Comparison of ENCODE assay signal across 16 cellular contexts in the genomic region with DNA sequence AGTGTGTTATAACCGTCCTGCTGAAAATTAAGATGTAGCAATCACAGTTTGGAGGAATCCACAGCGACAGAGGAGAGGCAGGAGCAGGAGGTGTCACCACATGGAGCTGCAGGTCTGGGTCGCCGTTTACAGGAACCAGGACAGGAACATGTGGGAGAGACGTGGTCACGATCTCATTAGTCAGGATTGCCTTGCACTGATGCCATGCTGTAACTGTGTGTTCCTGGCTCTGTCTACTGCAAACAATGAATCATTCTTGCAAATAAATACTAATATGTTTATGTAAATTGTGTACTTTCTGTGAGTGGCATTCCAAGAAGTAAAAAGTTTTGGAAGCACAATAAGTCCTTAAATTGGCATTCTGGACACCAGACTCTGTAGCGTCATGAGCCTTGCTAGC.
A peak's percentile ranks its signal among the peaks of the same experiment; 100 is the strongest.
DNase-seq lines count a peak whose midpoint lies in the region; ATAC-seq, FAIRE-seq and TF ChIP-seq lines count a peak whose summit lies in the region.
"Had no signal": no experiment of that assay in that cellular context is flagged by ENCODE, and none has a peak within 500 bp of the region (broad histone marks: within the 10 kb centered on the region; RNA-seq: fewer than 3 reads in every experiment).

No MANE protein-coding gene starts in this region.

- no peaks in the 10 kb centered on the region for H3K79me1 ChIP-seq in mesenchymal stem cell (replicated peaks; ENCODE audit: low read length, poor library complexity, severe bottlenecking)

- TF ChIP-seq RAD21 in GM12878 (IDR thresholded peaks at IDR 0.05; ENCODE audit: insufficient read depth, low read depth, low read length), result no peak

- H3K9me2 ChIP-seq in GM23248 (ENCODE audit: insufficient read depth), result no peaks in the 10 kb centered on the region

- H3K4me1 ChIP-seq in GM23248 (ENCODE audit: insufficient read depth) (no peaks in the 10 kb centered on the region), GM12878 (ENCODE audit: control insufficient read depth, insufficient read depth, low read length) (peaks cover 22% of the 10 kb centered on the region), mesenchymal stem cell (ENCODE audit: control insufficient read depth, insufficient read depth, low read depth, low read length) (no peaks in the 10 kb centered on the region)
- H3K4me1 ChIP-seq: pancreas had no signal

- FAIRE-seq in GM12878 (lab: Jason Lieb, UNC), result no peak
- FAIRE-seq: pancreas had no signal

- H2BK15ac ChIP-seq in mesenchymal stem cell (ENCODE audit: low read depth, poor library complexity, severe bottlenecking), result no peak overlapping the region

- no peak overlapping the region for H3K18ac ChIP-seq in mesenchymal stem cell (ENCODE audit: low read depth in 1 of 2, low read length in 2 of 2)

- peak overlapping the region; percentile 53 for H3K27ac ChIP-seq in C4-2B
- no peak overlapping the region for H3K27ac ChIP-seq in GM23248
- H3K27ac ChIP-seq in GM12878 (ENCODE audit: control insufficient read depth, insufficient read depth), result no peak overlapping the region
- no peak overlapping the region for H3K27ac ChIP-seq in mesenchymal stem cell (ENCODE audit: low read length, poor library complexity, severe bottlenecking)
- H3K27ac ChIP-seq: KMS-11, pancreas had no signal

- H3K4me3 ChIP-seq in GM23248 (no peak overlapping the region), GM12878 (no peak overlapping the region), mesenchymal stem cell (ENCODE audit: insufficient read depth in 1 of 2, low read depth in 1 of 2, low read length in 2 of 2) (no peak overlapping the region)
- H3K4me3 ChIP-seq: pancreas had no signal

- no peak overlapping the region for H2BK12ac ChIP-seq in mesenchymal stem cell (ENCODE audit: low read length in 2 of 2)

- ATAC-seq in GM12878, result no peak
- ATAC-seq: HCT116, pancreas had no signal

- intact Hi-C loops in GM12878 (cut with micrococcal nuclease; ENCODE audit: unreplicated experiment), result no loop called here

- H3K36me3 ChIP-seq in GM23248 (ENCODE audit: low read depth), result no peaks in the 10 kb centered on the region
- peaks cover 4 to 7% of the 10 kb centered on the region in 2 experiments for H3K36me3 ChIP-seq in GM12878 (ENCODE audit: control insufficient read depth in 2 of 2, insufficient read depth in 2 of 2, low read length in 1 of 2)
- H3K36me3 ChIP-seq in mesenchymal stem cell (ENCODE audit: control insufficient read depth in 1 of 2, insufficient read depth in 2 of 2, low read depth in 1 of 2, low read length in 2 of 2), result peaks cover 0 to 8% of the 10 kb centered on the region in 2 experiments
- H3K36me3 ChIP-seq: pancreas had no signal

- H2AFZ ChIP-seq in GM23248, result no peak overlapping the region
- H2AFZ ChIP-seq in GM12878 (ENCODE audit: control insufficient read depth, low read depth, low read length), result no peak overlapping the region
- H2AFZ ChIP-seq in mesenchymal stem cell (ENCODE audit: low read depth, low read length), result no peak overlapping the region

- BruUV-seq in GM12878 (replicated peaks; lab: Mats Ljungman, UMichigan), result no TSS peak

- no peak overlapping the region for H3K14ac ChIP-seq in mesenchymal stem cell (ENCODE audit: low read length in 2 of 2)

- H4K8ac ChIP-seq in mesenchymal stem cell (ENCODE audit: low read length), result no peak overlapping the region

- no peak overlapping the region for H2BK5ac ChIP-seq in mesenchymal stem cell (ENCODE audit: low read depth, low read length, poor library complexity, severe bottlenecking)

- H3K4me2 ChIP-seq in GM23248 (ENCODE audit: unreplicated experiment) (no peak overlapping the region), GM12878 (ENCODE audit: control insufficient read depth, insufficient read depth) (no peak overlapping the region), mesenchymal stem cell (ENCODE audit: low read length, poor library complexity, severe bottlenecking) (no peak overlapping the region)
- H3K4me2 ChIP-seq: KMS-11 had no signal

- CTCF ChIA-PET in GM12878 (lab: Yijun Ruan, JAX), result no interaction called here

- SMC1A ChIA-PET in GM12878 (lab: Charles Lee; ENCODE audit: uncharacterized antibody, unreplicated experiment), result no interaction called here

- POLR2A ChIA-PET in GM12878 (lab: Charles Lee), result no interaction called here

- no peak overlapping the region for H3K23ac ChIP-seq in mesenchymal stem cell (ENCODE audit: low read length in 2 of 2)

- H4K20me1 ChIP-seq in GM23248 (ENCODE audit: insufficient read depth) (no peaks in the 10 kb centered on the region), GM12878 (ENCODE audit: control insufficient read depth, insufficient read depth) (no peaks in the 10 kb centered on the region)

- WGBS in GM23248 (ENCODE audit: low coverage in 1 of 2, low lambda C conversion rate in 2 of 2, missing lambda C conversion rate in 2 of 2), 2 experiments, result 47 to 48% methylated on average over 7 of the region's 7 CpGs
- WGBS in GM12878 (ENCODE audit: insufficient coverage, insufficient replicate concordance, low lambda C conversion rate, missing lambda C conversion rate), result 83% methylated on average over 7 of the region's 7 CpGs
- 60% methylated on average over 5 of the region's 7 CpGs for WGBS in mesenchymal stem cell

- H3K27me3 ChIP-seq in GM23248 (replicated peaks; ENCODE audit: insufficient read depth), result no peaks in the 10 kb centered on the region
- no peaks in the 10 kb centered on the region for H3K27me3 ChIP-seq in GM12878 (replicated peaks in 1 of 2; ENCODE audit: control insufficient read depth in 2 of 2, insufficient read depth in 2 of 2, low read length in 1 of 2)
- no peaks in the 10 kb centered on the region for H3K27me3 ChIP-seq in mesenchymal stem cell (ENCODE audit: control insufficient read depth in 1 of 2, insufficient read depth in 1 of 2, low read length in 2 of 2)
- H3K27me3 ChIP-seq: pancreas, spleen had no signal

- TF ChIP-seq POLR2A in GM12878 (IDR thresholded peaks at IDR 0.05; ENCODE audit: low read depth, low read length), result no peak

- no peaks in the 10 kb centered on the region for H3K79me2 ChIP-seq in GM23248 (ENCODE audit: insufficient read depth)
- H3K79me2 ChIP-seq in GM12878 (ENCODE audit: control insufficient read depth, insufficient read depth, low read length), result no peaks in the 10 kb centered on the region; the same call in 1 of the 2 replicates

- H3F3A ChIP-seq in GM23248 (ENCODE audit: insufficient read depth), result no peaks in the 10 kb centered on the region

- no peak for TF ChIP-seq CTCF in C4-2B (conservative IDR thresholded peaks at IDR 0.05)
- TF ChIP-seq CTCF in GM12878 (IDR thresholded peaks at IDR 0.05 in 2 of 3, conservative IDR thresholded peaks at IDR 0.05 in 1 of 3; ENCODE audit: control insufficient read depth in 2 of 3, extremely low read depth in 1 of 3, insufficient read depth in 1 of 3, low read depth in 3 of 3, low read length in 3 of 3), result no peak

- H3K9ac ChIP-seq in GM23248, result no peak overlapping the region
- no peak overlapping the region for H3K9ac ChIP-seq in GM12878 (ENCODE audit: control insufficient read depth, insufficient read depth, low read length)
- no peak overlapping the region for H3K9ac ChIP-seq in mesenchymal stem cell (ENCODE audit: low read length)
- H3K9ac ChIP-seq: KMS-11 had no signal

- DNase-seq in GM23248 (peak; percentile 48), GM12878 (ENCODE audit: low read depth, low spot score) (no peak), mesenchymal stem cell (peak; percentile 45), COLO829 (ENCODE audit: low spot score) (no peak), NCI-H1417 treated with DMSO at 0.1 percent for 48 hours (lab: John Stamatoyannopoulos, UW) (no peak), cerebellar cortex (ENCODE audit: low spot score) (no peak)
- DNase-seq: activated B cell treated with CpG ODN at 0.5 μM for 24 hours; activated CD8-positive, alpha-beta memory T cell treated with anti-CD3 and anti-CD28 coated beads, Interleukin-2, amount 50 U/mL, for 4 hours; CD8-positive, alpha-beta memory T cell; EL; left cardiac atrium; pancreas; spleen had no signal

- no peaks in the 10 kb centered on the region for H3K9me3 ChIP-seq in GM23248 (ENCODE audit: low read depth)
- no peaks in the 10 kb centered on the region for H3K9me3 ChIP-seq in GM12878 (replicated peaks; ENCODE audit: control insufficient read depth, insufficient read depth, low read length)
- H3K9me3 ChIP-seq in mesenchymal stem cell (ENCODE audit: control insufficient read depth, low read length), result no peaks in the 10 kb centered on the region
- H3K9me3 ChIP-seq: pancreas, spleen had no signal

- RAD21 ChIA-PET in GM12878 (lab: Charles Lee; ENCODE audit: unreplicated experiment), result no interaction called here

- TF ChIP-seq EP300 in GM12878 (IDR thresholded peaks at IDR 0.05; ENCODE audit: borderline replicate concordance in 1 of 2, control insufficient read depth in 1 of 2, low read depth in 2 of 2, low read length in 2 of 2), result no peak

- no peak overlapping the region for H3K4ac ChIP-seq in mesenchymal stem cell (ENCODE audit: low read depth in 1 of 2, low read length in 2 of 2)

- H2BK120ac ChIP-seq in mesenchymal stem cell (ENCODE audit: low read depth, low read length), result no peak overlapping the region

- in situ Hi-C loops in GM23248 (cut with MboI), result no loop called here
- in situ Hi-C loops in GM12878 (cut with MboI), result no loop called here

- no peak overlapping the region for H2AK5ac ChIP-seq in mesenchymal stem cell (ENCODE audit: low read length, severe bottlenecking)

- H4K91ac ChIP-seq in mesenchymal stem cell (ENCODE audit: low read length), result no peak overlapping the region

TF ChIP-seq in GM12878, 131 proteins besides CTCF, POLR2A, EP300 and RAD21 (continues in another document):
- no peak for TF ChIP-seq YBX1 (IDR thresholded peaks at IDR 0.05)
- TF ChIP-seq RB1 (IDR thresholded peaks at IDR 0.05; ENCODE audit: borderline replicate concordance), result no peak
- peak; percentile 15 for TF ChIP-seq PBX3 (IDR thresholded peaks at IDR 0.05; ENCODE audit: insufficient replicate concordance, low read depth, low read length)

Comparison
In these comparisons a context has a peak if more than half of its experiments do, and no peak if none do; other contexts are left out.
1. DNase-seq: peak in GM23248 (single experiment) and mesenchymal stem cell (single experiment); none in GM12878 (single experiment), COLO829 (single experiment), NCI-H1417 treated with DMSO at 0.1 percent for 48 hours (single experiment) and cerebellar cortex (single experiment).